Comparison of ENCODE assay signal across 13 cellular contexts in genomic region chr5:134626369-134627014, GRCh38. TPM values are rescaled to one million over a fixed set of nuclear protein-coding genes. Genes with fewer than 3 reads are reported as not detected.
DNase-seq lines count a peak whose midpoint lies in the region; ATAC-seq, FAIRE-seq and TF ChIP-seq lines count a peak whose summit lies in the region.
"Had no signal": no experiment of that assay in that cellular context is flagged by ENCODE, and none has a peak within 500 bp of the region (broad histone marks: within the 10 kb centered on the region; RNA-seq: fewer than 3 reads in every experiment).

No MANE protein-coding gene starts in this region.

- 27 to 37% methylated on average over 2 of the region's 2 CpGs for WGBS in pancreas, 2 donors

- intact Hi-C loops in PC-3 (cut with micrococcal nuclease), result no loop called here
- intact Hi-C loops in pancreas (cut with DNase I), result no loop called here
- intact Hi-C loops in natural killer cell (cut with micrococcal nuclease), result no loop called here

- no peaks in the 10 kb centered on the region for H3K27me3 Mint-ChIP-seq in natural killer cell (ENCODE audit: low read depth in 2 of 2)
- H3K27me3 Mint-ChIP-seq in CD8-positive, alpha-beta memory T cell, result no peaks in the 10 kb centered on the region

- H3K79me2 ChIP-seq in PC-3 (ENCODE audit: low read length), result peaks cover 41% of the 10 kb centered on the region

- TF ChIP-seq CTCF in PC-3 (conservative IDR thresholded peaks at IDR 0.05; ENCODE audit: low read depth, low read length) (no peak), epithelial cell of proximal tubule (conservative IDR thresholded peaks at IDR 0.05; ENCODE audit: low read depth, low read length) (no peak), pancreas (IDR thresholded peaks at IDR 0.05) (no peak), natural killer cell (IDR thresholded peaks at IDR 0.05) (no peak)

- H3K27ac ChIP-seq in PC-3 (ENCODE audit: low read length) (peak overlapping the region; percentile 42), pancreas (peak overlapping the region in 2 of 4 donors; percentile 65 to 67)
- no peak overlapping the region for H3K27ac ChIP-seq in CD8-positive, alpha-beta memory T cell (ENCODE audit: low read depth, low read length)
- H3K27ac ChIP-seq: sigmoid colon had no signal

- H3K9me3 ChIP-seq in PC-3 (ENCODE audit: low read length) (no peaks in the 10 kb centered on the region), pancreas (no peaks in the 10 kb centered on the region)
- H3K9me3 ChIP-seq in CD8-positive, alpha-beta memory T cell (ENCODE audit: low read length), result no peaks in the 10 kb centered on the region
- H3K9me3 ChIP-seq: sigmoid colon had no signal

- H3F3A ChIP-seq in PC-3 (ENCODE audit: low read length, unreplicated experiment), result peaks cover 4% of the 10 kb centered on the region

- H3K36me3 ChIP-seq in PC-3 (ENCODE audit: low read depth, low read length), result no peaks in the 10 kb centered on the region
- peaks cover 0 to 7% (median 0%) of the 10 kb centered on the region in 3 donors for H3K36me3 ChIP-seq in pancreas
- peaks cover 6% of the 10 kb centered on the region for H3K36me3 ChIP-seq in CD8-positive, alpha-beta memory T cell (ENCODE audit: insufficient read depth, low read length)

- DNase-seq in DMS53 (lab: John Stamatoyannopoulos, UW) (peak; percentile 91), PC-3 (peak; percentile 61), epithelial cell of proximal tubule (ENCODE audit: low read depth) (peak; percentile 52), pancreas (no peak), D341Med (ENCODE audit: low spot score) (no peak), natural killer cell (no peak)
- DNase-seq in CD8-positive, alpha-beta memory T cell, result no peak
- DNase-seq in activated CD4-positive, alpha-beta T cell treated with anti-CD3 and anti-CD28 coated beads, Interleukin-2, amount 50 U/mL, for 48 hours, result no peak
- DNase-seq: cerebellar nuclear complex; GDM1; NCI-H1048; sigmoid colon; stimulated activated naive CD8-positive, alpha-beta T cell treated with anti-CD3 and anti-CD28 coated beads, Interleukin-15, Interleukin-2, amounts not matched to agents 100 U/mL and 50 U/mL, for 24 hours had no signal

- CTCF ChIA-PET in PC-3 (lab: Charles Lee), result no interaction called here
- CTCF ChIA-PET in CD8-positive, alpha-beta memory T cell (lab: Charles Lee), result no interaction called here

- no peak overlapping the region for H3K4me3 Mint-ChIP-seq in natural killer cell
- peak overlapping the region in 1 of 7 donors; percentile 4 for H3K4me3 Mint-ChIP-seq in CD8-positive, alpha-beta memory T cell

- H3K27me3 ChIP-seq in PC-3 (ENCODE audit: low read length) (no peaks in the 10 kb centered on the region), pancreas (no peaks in the 10 kb centered on the region)
- no peaks in the 10 kb centered on the region for H3K27me3 ChIP-seq in CD8-positive, alpha-beta memory T cell (ENCODE audit: insufficient read depth, low read length, poor library complexity, severe bottlenecking)
- H3K27me3 ChIP-seq: sigmoid colon had no signal

- ATAC-seq in PC-3 (no peak), pancreas (peak; percentile 88 to 95 (median 94)), natural killer cell (no peak)
- ATAC-seq: stimulated activated naive CD8-positive, alpha-beta T cell treated with anti-CD3 and anti-CD28 coated beads, Interleukin-15, Interleukin-2, amounts not matched to agents 100 U/mL and 50 U/mL, for 24 hours had no signal

- no peak overlapping the region for H2AFZ ChIP-seq in PC-3 (ENCODE audit: low read length)

- no peak for FAIRE-seq in pancreas (lab: Jason Lieb, UNC)

- peak overlapping the region in 1 of 2 donors; percentile 74 for H3K27ac Mint-ChIP-seq in natural killer cell
- H3K27ac Mint-ChIP-seq in CD8-positive, alpha-beta memory T cell, result peak overlapping the region in 4 of 8 donors; percentile 61 to 90 (median 80)

- no peaks in the 10 kb centered on the region for H3K9me3 Mint-ChIP-seq in natural killer cell
- H3K9me3 Mint-ChIP-seq in CD8-positive, alpha-beta memory T cell, result no peaks in the 10 kb centered on the region

- H3K9me2 ChIP-seq in PC-3 (replicated peaks; ENCODE audit: low read length), result no peaks in the 10 kb centered on the region

- H3K4me3 ChIP-seq in PC-3 (ENCODE audit: low read length) (no peak overlapping the region), epithelial cell of proximal tubule (ENCODE audit: low read depth, low read length) (no peak overlapping the region), pancreas (no peak overlapping the region)
- no peak overlapping the region for H3K4me3 ChIP-seq in CD8-positive, alpha-beta memory T cell (ENCODE audit: low read length)
- H3K4me3 ChIP-seq: sigmoid colon had no signal

- peak overlapping the region; percentile 37; the same call in 1 of the 2 replicates for H3K4me2 ChIP-seq in PC-3 (ENCODE audit: low read length)

- POLR2A ChIA-PET in PC-3 (lab: Charles Lee; ENCODE audit: unreplicated experiment), result interaction anchor here (0.6 kb wide), 1 partner anchor 97 kb away, joined by 5 read pairs; no protein-coding TSS in a partner anchor
- POLR2A ChIA-PET in CD8-positive, alpha-beta memory T cell (lab: Charles Lee), result interaction anchor here (0.7 kb wide), 1 partner anchor 29 kb away, joined by 4 read pairs; no protein-coding TSS in a partner anchor

- no peaks in the 10 kb centered on the region for H4K20me1 ChIP-seq in PC-3 (ENCODE audit: low read length)

- no peak overlapping the region for H3K9ac ChIP-seq in PC-3 (ENCODE audit: low read length)

- H3K36me3 Mint-ChIP-seq in natural killer cell, result no peaks in the 10 kb centered on the region
- peaks cover 0 to 42% (median 12%) of the 10 kb centered on the region in 3 donors for H3K36me3 Mint-ChIP-seq in CD8-positive, alpha-beta memory T cell

- peaks cover 21 to 26% of the 10 kb centered on the region in 2 donors for H3K4me1 Mint-ChIP-seq in natural killer cell
- peaks cover 31 to 48% (median 37%) of the 10 kb centered on the region in 3 donors for H3K4me1 Mint-ChIP-seq in CD8-positive, alpha-beta memory T cell

- BruUV-seq in PC-3 (replicated peaks; lab: Mats Ljungman, UMichigan), result no TSS peak

- H3K4me1 ChIP-seq in PC-3 (ENCODE audit: insufficient read depth, low read length), result peaks cover 12% of the 10 kb centered on the region
- H3K4me1 ChIP-seq in pancreas, result peaks cover 16 to 27% (median 17%) of the 10 kb centered on the region in 3 donors
- peaks cover 7% of the 10 kb centered on the region for H3K4me1 ChIP-seq in CD8-positive, alpha-beta memory T cell (ENCODE audit: insufficient read depth, low read length)

RNA-seq across cellular contexts. Expression of gene SAR1B, which starts 6.1 kb away (rescaled TPM):
- total RNA-seq in PC-3 (2014; rRNA removed) (29.1 and 68.4 TPM in 2 replicates), epithelial cell of proximal tubule (21.4 and 31.8 TPM in 2 replicates), pancreas (10 to 100 TPM; 31.6 to 42.8 (median 39.5) TPM), natural killer cell (10 to 100 TPM; 36.2 to 50.2 (median 41.2) TPM)
- 10 to 100 TPM; 11.1 to 21.2 TPM for polyA plus RNA-seq in pancreas
- total RNA-seq in CD8-positive, alpha-beta memory T cell, result 10 to 100 TPM; 59.7 to 61.5 TPM
- polyA plus RNA-seq in CD8-positive, alpha-beta memory T cell, result 46.4 TPM

RNA-seq across cellular contexts. Expression of gene SEC24A, which starts 22.1 kb away (rescaled TPM):
- total RNA-seq in PC-3 (2014; rRNA removed), result 5.6 and 7.7 TPM in 2 replicates
- total RNA-seq in epithelial cell of proximal tubule, result 12.9 and 13.7 TPM in 2 replicates
- 10 to 100 TPM in 4 of 6 donors, 1 to 10 TPM in 2; 9.4 to 18.1 (median 11.5) TPM for total RNA-seq in pancreas
- polyA plus RNA-seq in pancreas, result 1 to 10 TPM; 3.4 to 4.4 TPM
- total RNA-seq in natural killer cell, result 10 to 100 TPM; 20.9 to 26.1 (median 25.0) TPM
- 10 to 100 TPM; 18.8 to 21.2 TPM for total RNA-seq in CD8-positive, alpha-beta memory T cell
- polyA plus RNA-seq in CD8-positive, alpha-beta memory T cell, result 8.1 TPM

Comparison
In these comparisons a context has a peak if more than half of its experiments do, and no peak if none do; other contexts are left out.
1. DNase-seq: peak in DMS53 (single experiment), PC-3 (single experiment) and epithelial cell of proximal tubule (single experiment); none in pancreas (0 of 6), D341Med (single experiment), natural killer cell (single experiment), CD8-positive, alpha-beta memory T cell (0 of 5) and activated CD4-positive, alpha-beta T cell treated with anti-CD3 and anti-CD28 coated beads, Interleukin-2, amount 50 U/mL, for 48 hours (0 of 2).
2. ATAC-seq: peak in pancreas (4 of 4); none in PC-3 (single experiment) and natural killer cell (0 of 3).